Comparison of ENCODE assay signal across 8 cellular contexts in genomic region chr11:9280655-9281301, GRCh38. TPM values are rescaled to one million over a fixed set of nuclear protein-coding genes. Genes with fewer than 3 reads are reported as not detected.
DNase-seq lines count a peak whose midpoint lies in the region; ATAC-seq and TF ChIP-seq lines count a peak whose summit lies in the region.

No MANE protein-coding gene starts in this region.

- H3K27me3 ChIP-seq in GM06990 (replicated peaks; ENCODE audit: control insufficient read depth, insufficient read depth, low read length) (no peaks in the 10 kb centered on the region), Loucy (ENCODE audit: insufficient read depth, low read length, poor library complexity, severe bottlenecking) (no peaks in the 10 kb centered on the region), MG63 (no peaks in the 10 kb centered on the region)

- H3K9me3 Mint-ChIP-seq in activated CD4-positive, alpha-beta T cell treated with anti-CD3 and anti-CD28 coated beads for 36 hours (ENCODE audit: low read depth) = no peaks in the 10 kb centered on the region

- H2AFZ ChIP-seq in Loucy (ENCODE audit: low read length) = no peak overlapping the region

- H3K9me3 ChIP-seq in Loucy (ENCODE audit: insufficient read depth, low read depth, low read length) (no peaks in the 10 kb centered on the region), MG63 (no peaks in the 10 kb centered on the region)

- peaks cover 24% of the 10 kb centered on the region for H3K36me3 Mint-ChIP-seq in activated CD4-positive, alpha-beta T cell treated with anti-CD3 and anti-CD28 coated beads for 36 hours (ENCODE audit: low read depth)

- H3K9me2 ChIP-seq in Loucy (replicated peaks; ENCODE audit: low read depth, low read length) = no peaks in the 10 kb centered on the region

- peaks cover 4% of the 10 kb centered on the region for H4K20me1 ChIP-seq in Loucy (ENCODE audit: insufficient read depth, low read length, poor library complexity, severe bottlenecking)

- CTCF ChIA-PET in activated CD4-positive, alpha-beta T cell treated with anti-CD3 and anti-CD28 coated beads for 36 hours (lab: Charles Lee) = interaction anchor here (0.6 to 1.3 kb wide), 10 partner anchors 16 to 470 kb away, joined by 3 to 6 read pairs (median 4); no protein-coding TSS in a partner anchor

- peak overlapping the region; percentile 73 for H3K4me2 ChIP-seq in Loucy (ENCODE audit: low read depth, low read length, poor library complexity, severe bottlenecking)

- TF ChIP-seq CTCF in GM06990 (IDR thresholded peaks at IDR 0.05; ENCODE audit: insufficient read depth, low read length, poor library complexity, severe bottlenecking) = no peak
- no peak for TF ChIP-seq CTCF in Loucy (conservative IDR thresholded peaks at IDR 0.05; ENCODE audit: low read length)
- TF ChIP-seq CTCF in epithelial cell of esophagus (IDR thresholded peaks at IDR 0.05; ENCODE audit: insufficient read depth, low read depth, low read length, missing control alignments) = no peak

- no peak overlapping the region for H3K27ac Mint-ChIP-seq in activated CD4-positive, alpha-beta T cell treated with anti-CD3 and anti-CD28 coated beads for 36 hours

- peak; percentile 91 for ATAC-seq in GM21619 (IDR thresholded peaks at IDR 0.05; ENCODE audit: unreplicated experiment)
- peak; percentile 95 for ATAC-seq in activated CD4-positive, alpha-beta T cell treated with anti-CD3 and anti-CD28 coated beads for 36 hours
- ATAC-seq in left lobe of liver = no peak

- DNase-seq in GM06990 (ENCODE audit: extremely low read depth, insufficient read length) (peak; percentile 50), epithelial cell of esophagus (ENCODE audit: low read depth) (peak; percentile 50), left lobe of liver (ENCODE audit: low spot score) (no peak), MG63 (no peak)
- peak; percentile 73 for DNase-seq in activated CD4-positive, alpha-beta T cell treated with anti-CD3 and anti-CD28 coated beads for 36 hours
- peak in 2 of 3 donors; percentile 23 to 38 for DNase-seq in stimulated activated CD4-positive, alpha-beta T cell treated with anti-CD3 and anti-CD28 coated beads, TNF-alpha, amount 100 ng/mL, for 48 hours (ENCODE audit: low read depth in 3 of 3)

- peak overlapping the region; percentile 32 for H3K9ac ChIP-seq in Loucy (ENCODE audit: low read depth, low read length, poor library complexity, severe bottlenecking)

- H3K4me3 Mint-ChIP-seq in activated CD4-positive, alpha-beta T cell treated with anti-CD3 and anti-CD28 coated beads for 36 hours = no peak overlapping the region

- no peaks in the 10 kb centered on the region for H3F3A ChIP-seq in Loucy (ENCODE audit: low read depth)

- H3K79me2 ChIP-seq in Loucy (ENCODE audit: insufficient read depth, low read length) = no peaks in the 10 kb centered on the region

- H3K4me3 ChIP-seq in GM06990 (replicated peaks; ENCODE audit: low read depth, low read length) (no peak overlapping the region), Loucy (ENCODE audit: low read length, poor library complexity, severe bottlenecking) (peak overlapping the region; percentile 59), epithelial cell of esophagus (ENCODE audit: low read length) (no peak overlapping the region), MG63 (no peak overlapping the region)

- intact Hi-C loops in activated CD4-positive, alpha-beta T cell treated with anti-CD3 and anti-CD28 coated beads for 36 hours (cut with DNase I, micrococcal nuclease) = loop anchor here (1.0 to 5.0 kb wide), 3 partner anchors 16 to 227 kb away; no protein-coding TSS in a partner anchor

- H3K4me1 Mint-ChIP-seq in activated CD4-positive, alpha-beta T cell treated with anti-CD3 and anti-CD28 coated beads for 36 hours = peaks cover 14% of the 10 kb centered on the region

- H3K36me3 ChIP-seq in GM06990 (ENCODE audit: control insufficient read depth, insufficient read depth, low read length) (no peaks in the 10 kb centered on the region), Loucy (ENCODE audit: insufficient read depth, low read length) (no peaks in the 10 kb centered on the region; the same call in 1 of the 2 replicates), MG63 (peaks cover 27% of the 10 kb centered on the region)

- POLR2A ChIA-PET in activated CD4-positive, alpha-beta T cell treated with anti-CD3 and anti-CD28 coated beads for 36 hours (lab: Charles Lee) = interaction anchor here (0.6 to 1.2 kb wide), 4 partner anchors 17 to 134 kb away, joined by 4 to 8 read pairs (median 4); no protein-coding TSS in a partner anchor

- H3K27me3 Mint-ChIP-seq in activated CD4-positive, alpha-beta T cell treated with anti-CD3 and anti-CD28 coated beads for 36 hours = no peaks in the 10 kb centered on the region

- peaks cover 11% of the 10 kb centered on the region for H3K4me1 ChIP-seq in Loucy (ENCODE audit: insufficient read depth, low read length, poor library complexity, severe bottlenecking)

RNA-seq across cellular contexts. Expression of gene DENND5A, which starts 15.6 kb away (rescaled TPM):
- total RNA-seq in activated CD4-positive, alpha-beta T cell treated with anti-CD3 and anti-CD28 coated beads for 36 hours = 10 to 100 TPM; 43.6 to 62.6 TPM
- total RNA-seq in left lobe of liver = 15.5 TPM
- total RNA-seq in MG63 (2014; rRNA removed; shearing (Covaris generic); ENCODE audit: low replicate concordance) = 58.5 and 58.7 TPM in 2 replicates

RNA-seq across cellular contexts. Expression of gene TMEM41B, which starts 33.6 kb away (rescaled TPM):
- 10 to 100 TPM; 20.2 to 29.3 TPM for total RNA-seq in activated CD4-positive, alpha-beta T cell treated with anti-CD3 and anti-CD28 coated beads for 36 hours
- 22.7 TPM for total RNA-seq in left lobe of liver
- total RNA-seq in MG63 (2014; rRNA removed; shearing (Covaris generic); ENCODE audit: low replicate concordance) = 44.5 and 54.9 TPM in 2 replicates

Comparison
In these comparisons a context has a peak if more than half of its experiments do, and no peak if none do; other contexts are left out.
1. DNase-seq: peak in GM06990 (single experiment), activated CD4-positive, alpha-beta T cell treated with anti-CD3 and anti-CD28 coated beads for 36 hours (single experiment), epithelial cell of esophagus (single experiment) and stimulated activated CD4-positive, alpha-beta T cell treated with anti-CD3 and anti-CD28 coated beads, TNF-alpha, amount 100 ng/mL, for 48 hours (2 of 3); none in left lobe of liver (single experiment) and MG63 (single experiment).